ENCODE assay signal across 1 cellular context in the genomic region with DNA sequence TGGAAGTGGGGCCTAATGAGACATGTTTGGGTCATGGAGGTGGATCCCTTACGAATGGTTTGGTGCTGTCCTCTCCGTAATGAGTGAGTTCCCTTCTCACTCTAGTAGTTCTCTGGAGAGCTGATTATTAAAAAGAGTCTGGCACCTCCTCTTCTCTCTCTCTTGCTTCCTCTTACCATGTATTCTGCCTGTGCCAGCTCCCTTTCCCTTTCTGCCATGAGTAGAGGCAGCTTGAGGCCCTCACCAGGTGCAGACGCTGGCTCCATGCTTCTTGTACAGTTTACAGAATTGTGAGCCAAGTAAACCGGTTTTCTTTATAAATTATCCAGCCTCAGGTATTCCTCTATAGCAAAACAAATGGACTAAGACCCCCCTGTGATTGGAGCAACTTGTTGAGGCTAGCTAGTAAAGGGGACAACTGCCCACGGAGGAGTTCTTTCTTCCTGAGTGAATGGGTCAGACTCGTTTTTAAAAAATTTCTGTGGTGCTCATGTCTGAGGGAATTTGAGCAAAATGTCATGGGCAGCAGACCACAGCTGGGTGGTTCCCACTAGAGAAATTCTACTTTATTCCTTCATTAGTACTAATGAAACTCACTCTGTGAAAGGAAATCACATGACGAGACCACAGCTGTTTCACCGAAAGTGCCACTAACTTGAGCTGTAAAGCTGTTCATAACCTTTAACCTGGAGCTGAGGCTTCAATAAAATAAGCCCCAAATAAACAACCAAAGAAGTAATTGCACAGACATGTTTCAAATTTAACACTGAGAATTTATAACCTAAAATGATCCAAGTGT.
TF ChIP-seq lines count a peak whose summit lies in the region.

No MANE protein-coding gene starts in this region.

TF ChIP-seq in IMR-90, 13 proteins besides CTCF, POLR2A, EP300 and RAD21 (continued from another document):
- TF ChIP-seq MAZ (IDR thresholded peaks at IDR 0.05; ENCODE audit: borderline replicate concordance, low read depth, low read length): no peak
